In the genomic region with DNA sequence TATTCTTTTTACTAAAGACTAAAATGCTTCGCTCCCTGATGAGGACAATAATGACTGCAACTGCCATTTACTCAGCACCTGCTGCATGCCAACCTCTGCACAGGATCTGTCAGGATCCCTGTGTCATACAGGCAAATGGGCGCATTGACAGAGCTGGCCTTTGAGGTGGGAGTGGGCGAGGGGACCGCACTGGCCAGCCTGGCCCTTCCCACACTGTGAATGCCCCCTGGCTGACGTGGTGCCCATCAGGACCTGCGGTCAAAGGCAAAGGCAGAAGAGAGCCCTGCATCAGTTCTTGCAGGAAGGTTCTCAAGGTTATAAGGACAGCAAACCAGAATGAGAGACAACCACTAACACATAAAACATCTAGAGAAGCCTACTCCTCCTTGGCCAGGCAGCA, we compare ENCODE assay signal across 8 cellular contexts.
"Had no signal": no experiment of that assay in that cellular context is flagged by ENCODE, and none has a peak within 500 bp of the region (broad histone marks: within the 10 kb centered on the region; RNA-seq: fewer than 3 reads in every experiment).

No MANE protein-coding gene starts in this region.

- DNase-seq: GM23248, GOT3, H7, IMR-90, KG1 had no signal

- H3K36me3 ChIP-seq: HAP-1 had no signal

- ATAC-seq: HCT116, K562 had no signal

- H3K4me1 ChIP-seq: HAP-1 had no signal

- H3K9ac ChIP-seq: GM23248 had no signal

- H3K27ac ChIP-seq: GM23248 had no signal

- H3K4me3 ChIP-seq: GM23248, HAP-1, K562 had no signal

- H3K9me3 ChIP-seq: HAP-1 had no signal
